11 cellular contexts compared by ENCODE assay signal in the genomic region with DNA sequence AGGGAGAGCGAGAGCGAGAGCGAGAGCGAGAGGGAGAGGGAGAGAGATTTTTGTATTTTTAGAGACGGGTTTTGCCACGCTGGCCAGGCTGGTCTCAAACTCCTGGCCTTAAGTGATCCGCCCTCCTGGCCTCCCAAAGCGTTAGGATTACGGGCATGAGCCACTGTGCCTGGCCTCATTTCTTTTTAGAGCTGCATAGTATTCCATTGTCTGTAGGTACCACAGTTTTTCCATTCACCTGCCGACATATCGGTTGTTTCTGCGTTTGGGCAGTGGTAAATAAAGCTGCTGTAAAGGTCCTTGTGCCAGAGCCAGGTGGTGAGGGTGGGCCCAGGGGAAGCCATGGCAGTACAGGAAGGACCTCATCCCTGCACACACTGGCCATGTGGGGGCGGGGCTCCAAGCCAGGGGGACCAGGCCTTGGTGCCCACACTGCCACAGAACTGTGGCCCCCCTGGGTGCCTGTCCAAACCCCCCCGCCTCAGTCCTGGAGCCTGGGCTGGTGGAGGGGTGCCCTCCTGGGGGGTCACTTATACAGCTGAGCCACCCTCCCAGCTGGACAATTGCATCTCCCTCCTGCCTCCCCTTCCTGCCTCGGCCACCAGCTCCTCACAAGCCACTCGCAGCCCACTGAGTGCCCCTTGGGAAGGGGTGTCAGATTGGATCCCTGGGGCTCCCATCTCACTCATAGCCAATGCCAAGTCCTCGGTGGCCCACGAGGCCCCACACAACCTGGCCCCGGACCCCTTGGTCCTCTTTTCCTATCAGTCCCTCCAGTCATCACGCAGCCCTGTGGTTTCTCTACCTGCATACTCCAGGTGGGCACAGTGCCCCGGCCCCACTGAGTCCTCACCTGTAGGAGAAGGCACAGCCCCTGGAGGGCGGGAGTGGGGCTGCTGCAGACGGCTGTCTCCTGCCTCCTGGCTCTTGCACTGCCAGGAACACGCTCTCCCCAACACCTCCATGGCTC. TPM values are rescaled to one million over a fixed set of nuclear protein-coding genes. Genes with fewer than 3 reads are reported as not detected.
DNase-seq lines count a peak whose midpoint lies in the region; ATAC-seq, FAIRE-seq and TF ChIP-seq lines count a peak whose summit lies in the region.
"Had no signal": no experiment of that assay in that cellular context is flagged by ENCODE, and none has a peak within 500 bp of the region (broad histone marks: within the 10 kb centered on the region; RNA-seq: fewer than 3 reads in every experiment).

No MANE protein-coding gene starts in this region.

- H3K4me1 ChIP-seq in left ventricle myocardium inferior (peaks cover 56% of the 10 kb centered on the region), kidney (ENCODE audit: control insufficient read depth in 1 of 2, insufficient read depth in 1 of 2, low read depth in 1 of 2, low read length in 2 of 2) (peaks cover 4 to 6% of the 10 kb centered on the region in 2 donors)

- no peak for FAIRE-seq in kidney (lab: Jason Lieb, UNC)

- H3K9me3 ChIP-seq in left ventricle myocardium inferior (replicated peaks) (no peaks in the 10 kb centered on the region), kidney (ENCODE audit: control insufficient read depth in 1 of 2, low read length in 2 of 2) (no peaks in the 10 kb centered on the region)

- H3K9me3 Mint-ChIP-seq in activated B cell treated with CpG ODN at 0.5 μM for 24 hours (no peaks in the 10 kb centered on the region), type B pancreatic cell (no peaks in the 10 kb centered on the region)

- H3K27ac Mint-ChIP-seq in activated B cell treated with CpG ODN at 0.5 μM for 24 hours (peak overlapping the region; percentile 43), type B pancreatic cell (peak overlapping the region; percentile 80)

- H3K27me3 Mint-ChIP-seq in activated B cell treated with CpG ODN at 0.5 μM for 24 hours = no peaks in the 10 kb centered on the region
- H3K27me3 Mint-ChIP-seq in type B pancreatic cell = no peaks in the 10 kb centered on the region

- CTCF ChIA-PET in activated B cell treated with CpG ODN at 0.5 μM for 24 hours (lab: Charles Lee) = no interaction called here

- H3K4me3 ChIP-seq in left ventricle myocardium inferior (no peak overlapping the region), kidney (ENCODE audit: low read length in 2 of 2) (no peak overlapping the region)

- peak overlapping the region; percentile 98 for H3K27ac ChIP-seq in left ventricle myocardium inferior (replicated peaks)
- no peak overlapping the region for H3K27ac ChIP-seq in kidney (ENCODE audit: low read depth in 2 of 2, low read length in 2 of 2)

- POLR2A ChIA-PET in activated B cell treated with CpG ODN at 0.5 μM for 24 hours (lab: Charles Lee) = interaction anchor here (0.7 to 2.7 kb wide), 4 partner anchors 12 to 152 kb away, joined by 6 to 23 read pairs (median 8); partner anchors contain the start of gene EP400

- H3K27me3 ChIP-seq in left ventricle myocardium inferior (ENCODE audit: low read depth) = no peaks in the 10 kb centered on the region

- peak overlapping the region; percentile 94 for H3K4me3 Mint-ChIP-seq in activated B cell treated with CpG ODN at 0.5 μM for 24 hours
- peak overlapping the region; percentile 89 for H3K4me3 Mint-ChIP-seq in type B pancreatic cell

- no peak overlapping the region for H3K9ac ChIP-seq in kidney (ENCODE audit: low read length in 2 of 2)

- H3K36me3 ChIP-seq in left ventricle myocardium inferior (peaks cover 16% of the 10 kb centered on the region), kidney (ENCODE audit: control insufficient read depth in 1 of 2, insufficient read depth in 2 of 2, low read length in 2 of 2) (peaks cover 4 to 8% of the 10 kb centered on the region in 2 donors)

- TF ChIP-seq CTCF in left ventricle myocardium inferior (IDR thresholded peaks at IDR 0.05; ENCODE audit: borderline replicate concordance) = no peak
- no peak for TF ChIP-seq CTCF in activated B cell treated with CpG ODN at 0.5 μM for 24 hours (IDR thresholded peaks at IDR 0.05)
- no peak for TF ChIP-seq CTCF in kidney (IDR thresholded peaks at IDR 0.05; ENCODE audit: borderline replicate concordance, extremely low read depth, insufficient read depth)
- TF ChIP-seq CTCF in type B pancreatic cell (conservative IDR thresholded peaks at IDR 0.05) = no peak

- H3K36me3 Mint-ChIP-seq in activated B cell treated with CpG ODN at 0.5 μM for 24 hours (ENCODE audit: low read depth) = peaks cover 16% of the 10 kb centered on the region
- H3K36me3 Mint-ChIP-seq in type B pancreatic cell = peaks cover 8% of the 10 kb centered on the region

- intact Hi-C loops in left ventricle myocardium inferior (cut with micrococcal nuclease) (no loop called here), Right ventricle myocardium superior (cut with DNase I) (no loop called here), activated B cell treated with CpG ODN at 0.5 μM for 24 hours (cut with micrococcal nuclease) (loop anchor here (2.0 to 10.0 kb wide), 5 partner anchors 99 to 1053 kb away; partner anchors contain the start of genes MMP17, PGAM5 and RAN), kidney (cut with DNase I) (no loop called here)

- H3K4me1 Mint-ChIP-seq in activated B cell treated with CpG ODN at 0.5 μM for 24 hours (peaks cover 51% of the 10 kb centered on the region), type B pancreatic cell (ENCODE audit: unreplicated experiment) (peaks cover 5% of the 10 kb centered on the region)

- no peak for ATAC-seq in Right ventricle myocardium superior (ENCODE audit: poor library complexity)
- no peak for ATAC-seq in activated B cell treated with CpG ODN at 0.5 μM for 24 hours (ENCODE audit: low read depth)
- ATAC-seq in HG03108 (IDR thresholded peaks at IDR 0.05; ENCODE audit: unreplicated experiment) = no peak

- DNase-seq in left ventricle myocardium inferior (no peak), Right ventricle myocardium superior (no peak), activated B cell treated with CpG ODN at 0.5 μM for 24 hours (no peak), kidney (peak; percentile 80), type B pancreatic cell (ENCODE audit: extremely low spot score, unreplicated experiment) (no peak), DMS 273 (lab: John Stamatoyannopoulos, UW; ENCODE audit: unreplicated experiment) (no peak), NCI-H1105 (lab: John Stamatoyannopoulos, UW) (no peak)
- DNase-seq: COR-L47; effector CD8-positive, alpha-beta T cell; NCI-H1417 had no signal

RNA-seq across cellular contexts. Expression of gene PUS1, which starts 1.7 kb away (rescaled TPM):
- total RNA-seq in left ventricle myocardium inferior = 7.7 TPM
- 5.8 TPM for total RNA-seq in Right ventricle myocardium superior
- 51.5 and 60.3 TPM in 2 replicates for total RNA-seq in activated B cell treated with CpG ODN at 0.5 μM for 24 hours
- total RNA-seq in kidney = 28.8 TPM
- 16.1 TPM for polyA plus RNA-seq in kidney (ENCODE audit: insufficient read depth, low read depth, low replicate concordance)
- total RNA-seq in type B pancreatic cell (ENCODE audit: low replicate concordance) = 32.2 and 38.1 TPM in 2 replicates

RNA-seq across cellular contexts. Expression of gene EP400, which starts 22.3 kb away (rescaled TPM):
- total RNA-seq in left ventricle myocardium inferior (15.3 TPM), Right ventricle myocardium superior (12.3 TPM), activated B cell treated with CpG ODN at 0.5 μM for 24 hours (57.8 and 65.6 TPM in 2 replicates), kidney (44.7 TPM), type B pancreatic cell (ENCODE audit: low replicate concordance) (41.4 and 55.2 TPM in 2 replicates)
- polyA plus RNA-seq in kidney (ENCODE audit: insufficient read depth, low read depth, low replicate concordance) = 7.5 TPM

RNA-seq across cellular contexts. Expression of gene ULK1, which starts 33.0 kb away (rescaled TPM):
- 57.4 TPM for total RNA-seq in left ventricle myocardium inferior
- 49.8 TPM for total RNA-seq in Right ventricle myocardium superior
- 20.1 and 27.0 TPM in 2 replicates for total RNA-seq in activated B cell treated with CpG ODN at 0.5 μM for 24 hours
- 33.4 TPM for total RNA-seq in kidney
- polyA plus RNA-seq in kidney (ENCODE audit: insufficient read depth, low read depth, low replicate concordance) = 11.4 TPM
- total RNA-seq in type B pancreatic cell (ENCODE audit: low replicate concordance) = 80.0 and 99.3 TPM in 2 replicates
